Comparison of ENCODE assay signal across 8 cellular contexts in the genomic region with DNA sequence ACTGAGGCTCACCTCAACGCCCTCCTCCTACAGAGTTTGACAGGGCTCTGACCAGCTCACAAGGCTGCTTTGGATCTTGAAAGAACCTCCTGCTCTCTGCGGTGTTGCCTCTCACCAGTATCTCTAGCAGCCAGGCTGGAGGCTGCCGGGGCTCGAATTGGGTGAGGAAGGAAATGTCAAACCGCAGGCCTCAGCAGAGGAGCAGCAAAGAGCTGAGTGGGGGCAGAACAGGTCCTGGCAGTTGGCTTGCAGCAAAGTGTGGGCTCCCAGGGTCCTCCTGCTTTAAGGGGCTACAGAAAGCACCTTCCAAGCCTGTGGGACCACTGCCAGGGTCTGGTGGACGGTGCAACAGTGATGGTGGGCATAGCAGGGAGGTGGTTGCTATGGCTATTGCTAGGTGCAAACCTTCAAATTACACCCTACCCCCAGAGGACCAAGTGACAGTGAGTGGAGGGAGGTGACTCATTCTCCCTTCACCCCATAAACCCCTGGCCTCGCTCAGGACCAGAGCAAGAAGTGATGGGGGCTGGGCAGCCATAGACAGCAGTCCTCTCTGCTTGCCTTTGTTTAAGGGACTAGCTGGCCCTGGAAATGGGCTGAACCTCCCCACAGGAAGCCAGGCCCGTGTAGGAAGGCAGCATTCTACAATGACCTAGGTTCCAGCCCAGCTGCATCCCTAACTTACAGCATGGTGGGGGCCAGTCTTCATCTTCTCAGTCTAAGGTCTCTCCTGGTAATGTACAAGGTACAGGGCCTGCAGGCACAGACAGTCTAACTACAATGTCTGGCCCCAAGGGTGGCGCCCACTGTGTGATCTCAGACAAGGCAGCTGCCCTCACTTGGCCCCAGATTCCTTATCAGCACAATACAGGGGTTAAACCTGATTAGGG. TPM values are rescaled to one million over a fixed set of nuclear protein-coding genes. Genes with fewer than 3 reads are reported as not detected.
DNase-seq lines count a peak whose midpoint lies in the region; ATAC-seq and TF ChIP-seq lines count a peak whose summit lies in the region.

No MANE protein-coding gene starts in this region.

- peak; percentile 74 for ATAC-seq in GM19463 (IDR thresholded peaks at IDR 0.05; ENCODE audit: unreplicated experiment)
- ATAC-seq in HG03442 (IDR thresholded peaks at IDR 0.05; ENCODE audit: unreplicated experiment) = peak; percentile 87
- no peak for ATAC-seq in PC-3

- H3K4me3 ChIP-seq in duodenal mucosa (ENCODE audit: low read depth in 1 of 2, low read length in 2 of 2) (peak overlapping the region; percentile 16 to 20), PC-3 (ENCODE audit: low read length) (no peak overlapping the region)

- peaks cover 0 to 10% of the 10 kb centered on the region in 2 donors for H3K36me3 ChIP-seq in duodenal mucosa (ENCODE audit: control insufficient read depth in 1 of 2, insufficient read depth in 2 of 2, low read length in 2 of 2)
- H3K36me3 ChIP-seq in PC-3 (ENCODE audit: low read depth, low read length) = no peaks in the 10 kb centered on the region

- no peaks in the 10 kb centered on the region for H3F3A ChIP-seq in PC-3 (ENCODE audit: low read length, unreplicated experiment)

- H3K4me1 ChIP-seq in duodenal mucosa (ENCODE audit: control insufficient read depth in 1 of 2, insufficient read depth in 2 of 2, low read length in 2 of 2) (peaks cover 31 to 50% of the 10 kb centered on the region in 2 donors), PC-3 (ENCODE audit: insufficient read depth, low read length) (no peaks in the 10 kb centered on the region)

- POLR2A ChIA-PET in PC-3 (lab: Charles Lee; ENCODE audit: unreplicated experiment) = no interaction called here

- no TSS peak for BruUV-seq in PC-3 (replicated peaks; lab: Mats Ljungman, UMichigan)

- H4K20me1 ChIP-seq in PC-3 (ENCODE audit: low read length) = no peaks in the 10 kb centered on the region

- H3K9me2 ChIP-seq in PC-3 (replicated peaks; ENCODE audit: low read length) = no peaks in the 10 kb centered on the region

- H3K27ac ChIP-seq in duodenal mucosa (ENCODE audit: low read depth, low read length) = no peak overlapping the region
- H3K27ac ChIP-seq in PC-3 (ENCODE audit: low read length) = no peak overlapping the region

- no peaks in the 10 kb centered on the region for H3K79me2 ChIP-seq in PC-3 (ENCODE audit: low read length)

- no peak for TF ChIP-seq CTCF in PC-3 (conservative IDR thresholded peaks at IDR 0.05; ENCODE audit: low read depth, low read length)

- H2AFZ ChIP-seq in PC-3 (ENCODE audit: low read length) = no peak overlapping the region

- intact Hi-C loops in PC-3 (cut with micrococcal nuclease) = no loop called here

- H3K9me3 ChIP-seq in duodenal mucosa (ENCODE audit: control insufficient read depth in 1 of 2, low read length in 2 of 2) = no peaks in the 10 kb centered on the region
- no peaks in the 10 kb centered on the region for H3K9me3 ChIP-seq in PC-3 (ENCODE audit: low read length)

- H3K4me2 ChIP-seq in PC-3 (ENCODE audit: low read length) = no peak overlapping the region

- CTCF ChIA-PET in PC-3 (lab: Charles Lee) = no interaction called here

- H3K27me3 ChIP-seq in duodenal mucosa (ENCODE audit: control insufficient read depth in 1 of 2, insufficient read depth in 2 of 2, low read length in 2 of 2) (no peaks in the 10 kb centered on the region), PC-3 (ENCODE audit: low read length) (peaks cover 16% of the 10 kb centered on the region; the same call in 1 of the 2 replicates)

- H3K9ac ChIP-seq in duodenal mucosa (ENCODE audit: low read depth in 1 of 2, low read length in 2 of 2) (peak overlapping the region in 1 of 2 donors; percentile 25), PC-3 (ENCODE audit: low read length) (no peak overlapping the region)

- DNase-seq in activated CD4-positive, CD25-positive, alpha-beta regulatory T cell treated with anti-CD3 and anti-CD28 coated beads, Interleukin-2, amount 50 U/mL, for 16 hours (ENCODE audit: low read depth, low spot score) = peak; percentile 77
- DNase-seq in stimulated activated CD4-positive, alpha-beta T cell treated with anti-CD3 and anti-CD28 coated beads, Interleukin-1b, Interleukin-23, amount 100 ng/mL, for 48 hours = peak; percentile 91
- DNase-seq in NCI-H526 treated with DMSO at 0.1 percent for 48 hours (lab: John Stamatoyannopoulos, UW) = no peak
- no peak for DNase-seq in PC-3
- DNase-seq in middle frontal gyrus (ENCODE audit: extremely low spot score, low spot score) = no peak

RNA-seq across cellular contexts. Expression of gene LCP2, which starts 18.7 kb away (rescaled TPM):
- not detected in 2 replicates for total RNA-seq in PC-3 (2014; rRNA removed)

RNA-seq across cellular contexts. Expression of gene C5orf58, which starts 46.1 kb away (rescaled TPM):
- total RNA-seq in PC-3 (2014; rRNA removed) = not detected in 2 replicates

Comparison
In these comparisons a context has a peak if more than half of its experiments do, and no peak if none do; other contexts are left out.
1. DNase-seq: peak in activated CD4-positive, CD25-positive, alpha-beta regulatory T cell treated with anti-CD3 and anti-CD28 coated beads, Interleukin-2, amount 50 U/mL, for 16 hours (single experiment) and stimulated activated CD4-positive, alpha-beta T cell treated with anti-CD3 and anti-CD28 coated beads, Interleukin-1b, Interleukin-23, amount 100 ng/mL, for 48 hours (single experiment); none in NCI-H526 treated with DMSO at 0.1 percent for 48 hours (single experiment), PC-3 (single experiment) and middle frontal gyrus (single experiment).